ENCODE assay signal across 22 cellular contexts in genomic region chr6:5726976-5727718, GRCh38.
DNase-seq lines count a peak whose midpoint lies in the region; ATAC-seq and TF ChIP-seq lines count a peak whose summit lies in the region.
"Had no signal": no experiment of that assay in that cellular context is flagged by ENCODE, and none has a peak within 500 bp of the region (broad histone marks: within the 10 kb centered on the region; RNA-seq: fewer than 3 reads in every experiment).

No MANE protein-coding gene starts in this region.

- peak overlapping the region; percentile 33 for H3K4me3 ChIP-seq in SJCRH30
- H3K4me3 ChIP-seq in fibroblast of villous mesenchyme (ENCODE audit: low read depth, low read length), result no peak overlapping the region
- no peak overlapping the region for H3K4me3 ChIP-seq in gastrocnemius medialis
- H3K4me3 ChIP-seq: ovary, upper lobe of left lung had no signal

- H3K4me1 ChIP-seq in SJCRH30 (peaks cover 35% of the 10 kb centered on the region), gastrocnemius medialis (no peaks in the 10 kb centered on the region)

- H3K27me3 ChIP-seq in SJCRH30 (no peaks in the 10 kb centered on the region), gastrocnemius medialis (no peaks in the 10 kb centered on the region)
- H3K27me3 ChIP-seq: ovary, upper lobe of left lung had no signal

- H3K27ac ChIP-seq in SJCRH30, result peak overlapping the region; percentile 87
- H3K27ac ChIP-seq in gastrocnemius medialis, result no peak overlapping the region
- H3K27ac ChIP-seq: epithelial cell of prostate, ovary, upper lobe of left lung had no signal

- H3K9me3 ChIP-seq in SJCRH30 (replicated peaks) (no peaks in the 10 kb centered on the region), gastrocnemius medialis (no peaks in the 10 kb centered on the region)
- H3K9me3 ChIP-seq: ovary, upper lobe of left lung had no signal

- DNase-seq in EL (peak; percentile 21), SJCRH30 (peak; percentile 88 to 93), fibroblast of villous mesenchyme (ENCODE audit: low read depth) (peak; percentile 4), gastrocnemius medialis (no peak), ureter (ENCODE audit: low spot score) (no peak), AG08396 (ENCODE audit: low spot score) (no peak), NCI-H2107 (lab: John Stamatoyannopoulos, UW) (no peak)
- DNase-seq: ACHN; activated CD4-positive, alpha-beta T cell treated with anti-CD3 and anti-CD28 coated beads for 36 hours; activated naive CD4-positive, alpha-beta T cell; activated T-cell treated with anti-CD3 and anti-CD28 coated beads, Interleukin-2, amount 50 U/mL, for 24 hours; amniotic stem cell; CD4-positive, CD25-positive, alpha-beta regulatory T cell; HCEC 1CT; natural killer cell; NCI-H146; ovary; right cardiac atrium; T-helper 1 cell; upper lobe of left lung had no signal

- ATAC-seq in gastrocnemius medialis, result peak; percentile 30 to 41
- no peak for ATAC-seq in GM18511 (IDR thresholded peaks at IDR 0.05; ENCODE audit: unreplicated experiment)
- ATAC-seq: activated CD4-positive, alpha-beta T cell treated with anti-CD3 and anti-CD28 coated beads for 36 hours; natural killer cell; right cardiac atrium had no signal

- H3K36me3 ChIP-seq in SJCRH30, result no peaks in the 10 kb centered on the region
- H3K36me3 ChIP-seq in gastrocnemius medialis, result no peaks in the 10 kb centered on the region
- H3K36me3 ChIP-seq: ovary, upper lobe of left lung had no signal

- intact Hi-C loops in gastrocnemius medialis (cut with DNase I; ENCODE audit: low total_unique reads), result no loop called here

- TF ChIP-seq CTCF in fibroblast of villous mesenchyme (IDR thresholded peaks at IDR 0.05; ENCODE audit: insufficient read depth, low read depth, low read length), result no peak
- TF ChIP-seq CTCF in gastrocnemius medialis (IDR thresholded peaks at IDR 0.05 in 4 of 5, conservative IDR thresholded peaks at IDR 0.05 in 1 of 5), result no peak

- TF ChIP-seq POLR2A in gastrocnemius medialis (IDR thresholded peaks at IDR 0.05), result no peak

- in situ Hi-C loops in gastrocnemius medialis (cut with MboI; ENCODE audit: low sequenced_read_pairs in 4 of 4), result no loop called here

Comparison
In these comparisons a context has a peak if more than half of its experiments do, and no peak if none do; other contexts are left out.
1. DNase-seq: peak in EL (single experiment), SJCRH30 (2 of 2) and fibroblast of villous mesenchyme (single experiment); none in gastrocnemius medialis (0 of 2), ureter (single experiment), AG08396 (single experiment) and NCI-H2107 (single experiment).